ENCODE assay signal across 19 cellular contexts in the genomic region with DNA sequence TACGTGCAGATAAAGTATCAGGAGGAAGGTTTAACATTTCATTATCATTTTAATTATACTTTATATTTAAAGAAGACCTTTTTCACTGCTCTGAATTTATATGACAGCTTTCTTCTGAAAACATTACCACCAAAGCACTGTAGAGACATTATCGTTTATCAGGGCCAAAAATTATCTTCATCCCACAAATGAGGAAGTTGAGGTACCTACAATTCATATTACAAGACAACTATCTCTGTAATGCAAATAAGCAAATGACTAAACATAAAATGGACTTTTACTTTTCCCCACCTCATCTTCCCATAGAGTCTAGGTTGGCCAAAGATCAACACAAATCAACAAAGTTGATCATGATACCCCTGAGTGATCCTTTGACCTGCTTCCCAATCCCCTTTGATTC. TPM values are rescaled to one million over a fixed set of nuclear protein-coding genes. Genes with fewer than 3 reads are reported as not detected.
DNase-seq lines count a peak whose midpoint lies in the region; ATAC-seq, FAIRE-seq and TF ChIP-seq lines count a peak whose summit lies in the region.
"Had no signal": no experiment of that assay in that cellular context is flagged by ENCODE, and none has a peak within 500 bp of the region (broad histone marks: within the 10 kb centered on the region; RNA-seq: fewer than 3 reads in every experiment).

No MANE protein-coding gene starts in this region.

- no peak overlapping the region for H3K4me2 ChIP-seq in PC-3 (ENCODE audit: low read length)

- peaks cover 55% of the 10 kb centered on the region for H3K36me3 ChIP-seq in endodermal cell (ENCODE audit: control insufficient read depth, insufficient read depth, low read length)
- H3K36me3 ChIP-seq in PC-3 (ENCODE audit: low read depth, low read length), result no peaks in the 10 kb centered on the region; the same call in 1 of the 2 replicates

- no peak overlapping the region for H3K4me3 ChIP-seq in endodermal cell (ENCODE audit: low read length)
- no peak overlapping the region for H3K4me3 ChIP-seq in PC-3 (ENCODE audit: low read length)
- H3K4me3 ChIP-seq: GM12878, GM23248 had no signal

- 77 to 100% methylated on average over 1 of the region's 2 CpGs for WGBS in endodermal cell (ENCODE audit: insufficient coverage in 1 of 2, insufficient read length in 1 of 2), 2 experiments

- H3K27me3 ChIP-seq in endodermal cell (ENCODE audit: control insufficient read depth, insufficient read depth, low read length, poor library complexity, severe bottlenecking) (no peaks in the 10 kb centered on the region), PC-3 (ENCODE audit: low read length) (no peaks in the 10 kb centered on the region)

- TF ChIP-seq CTCF in endodermal cell (conservative IDR thresholded peaks at IDR 0.05), result no peak
- TF ChIP-seq CTCF in PC-3 (conservative IDR thresholded peaks at IDR 0.05; ENCODE audit: low read depth, low read length), result no peak

- intact Hi-C loops in PC-3 (cut with micrococcal nuclease) (no loop called here), cardiac septum (cut with DNase I) (no loop called here)

- no peak overlapping the region for H3K27ac ChIP-seq in endodermal cell (ENCODE audit: low read depth, low read length)
- H3K27ac ChIP-seq in PC-3 (ENCODE audit: low read length), result no peak overlapping the region
- H3K27ac ChIP-seq: GM23248 had no signal

- H3K9ac ChIP-seq in endodermal cell (ENCODE audit: extremely low read depth, low read length, poor library complexity, severe bottlenecking) (no peak overlapping the region), PC-3 (ENCODE audit: low read length) (no peak overlapping the region)
- H3K9ac ChIP-seq: GM23248 had no signal

- FAIRE-seq in GM12891 (lab: Jason Lieb, UNC), result peak; percentile 40
- FAIRE-seq: GM12878 had no signal

- H3K27me3 Mint-ChIP-seq in endodermal cell (ENCODE audit: insufficient read depth), result no peaks in the 10 kb centered on the region
- H3K27me3 Mint-ChIP-seq: CD4-positive, alpha-beta T cell had no signal

- no TSS peak for BruUV-seq in PC-3 (replicated peaks; lab: Mats Ljungman, UMichigan)

- H3K4me1 ChIP-seq in endodermal cell (ENCODE audit: control insufficient read depth, insufficient read depth, low read length), result no peaks in the 10 kb centered on the region
- H3K4me1 ChIP-seq in PC-3 (ENCODE audit: insufficient read depth, low read length), result no peaks in the 10 kb centered on the region

- H3K4me3 Mint-ChIP-seq in endodermal cell, result no peak overlapping the region
- H3K4me3 Mint-ChIP-seq: CD4-positive, alpha-beta T cell; H9 had no signal

- POLR2A ChIA-PET in PC-3 (lab: Charles Lee; ENCODE audit: unreplicated experiment), result no interaction called here

- H4K20me1 ChIP-seq in PC-3 (ENCODE audit: low read length), result no peaks in the 10 kb centered on the region

- DNase-seq in GM12891 (ENCODE audit: insufficient read length, low spot score) (no peak), OCI-M1 (lab: John Stamatoyannopoulos, UW) (peak; percentile 49), endodermal cell (no peak), PC-3 (no peak), dedifferentiated amniotic fluid mesenchymal stem cell (ENCODE audit: extremely low spot score) (no peak), cardiac septum (ENCODE audit: low spot score) (no peak)
- DNase-seq: AML-193; C1 segment of cervical spinal cord; Calu3; CD4-positive, alpha-beta T cell; DMS79; GM23248; H9; IMR-90; KBM-7 had no signal

- no peak overlapping the region for H2AFZ ChIP-seq in PC-3 (ENCODE audit: low read length)
- H2AFZ ChIP-seq: GM23248 had no signal

- H3K27ac Mint-ChIP-seq in endodermal cell, result peak overlapping the region; percentile 27
- H3K27ac Mint-ChIP-seq: CD4-positive, alpha-beta T cell had no signal

- no peaks in the 10 kb centered on the region for H3F3A ChIP-seq in PC-3 (ENCODE audit: low read length, unreplicated experiment)

- CTCF ChIA-PET in PC-3 (lab: Charles Lee), result no interaction called here

- ATAC-seq in GM18868 (IDR thresholded peaks at IDR 0.05; ENCODE audit: unreplicated experiment) (peak; percentile 47), PC-3 (no peak), GM18858 (IDR thresholded peaks at IDR 0.05; ENCODE audit: unreplicated experiment) (no peak)
- ATAC-seq: GM12878 had no signal

- no peaks in the 10 kb centered on the region for H3K4me1 Mint-ChIP-seq in endodermal cell
- H3K4me1 Mint-ChIP-seq: H9 had no signal

- H3K9me3 ChIP-seq in endodermal cell (ENCODE audit: control insufficient read depth, low read length) (no peaks in the 10 kb centered on the region), PC-3 (ENCODE audit: low read length) (no peaks in the 10 kb centered on the region)

- no peaks in the 10 kb centered on the region for H3K9me3 Mint-ChIP-seq in endodermal cell
- H3K9me3 Mint-ChIP-seq: CD4-positive, alpha-beta T cell; H9 had no signal

- H3K79me2 ChIP-seq in PC-3 (ENCODE audit: low read length), result no peaks in the 10 kb centered on the region

- peaks cover 17% of the 10 kb centered on the region for H3K36me3 Mint-ChIP-seq in endodermal cell (ENCODE audit: low read depth)

- H3K9me2 ChIP-seq in PC-3 (replicated peaks; ENCODE audit: low read length), result no peaks in the 10 kb centered on the region

- TF ChIP-seq POLR2A in GM12891 (IDR thresholded peaks at IDR 0.05; ENCODE audit: low read depth, low read length), result no peak

TF ChIP-seq in GM12891, 5 proteins besides CTCF, POLR2A, EP300 and RAD21:
- no peak for TF ChIP-seq POLR2AphosphoS5 (IDR thresholded peaks at IDR 0.05; ENCODE audit: low read depth, low read length)
- TF ChIP-seq TAF1 (IDR thresholded peaks at IDR 0.05; ENCODE audit: low read depth, low read length), result no peak
- no peak for TF ChIP-seq SPI1 (IDR thresholded peaks at IDR 0.05; ENCODE audit: low read depth, low read length)
- no peak for TF ChIP-seq POU2F2 (IDR thresholded peaks at IDR 0.05; ENCODE audit: low read depth, low read length)
- TF ChIP-seq PAX5 (IDR thresholded peaks at IDR 0.05; ENCODE audit: insufficient read depth, low read length, severe bottlenecking), result no peak

RNA-seq across cellular contexts. Expression of gene SMAD9, which starts 30.9 kb away (rescaled TPM):
- 0.05 TPM for polyA plus RNA-seq in GM12891 (2012; ENCODE audit: low read depth, missing spikeins)
- total RNA-seq in endodermal cell, result 10 to 100 TPM in 1 of 2 donors, 1 to 10 TPM in 1; 9.0 to 13.3 TPM
- 7.4 TPM for polyA plus RNA-seq in endodermal cell (2013, experiment 1 of 2)
- 8.0 TPM for polyA plus RNA-seq in endodermal cell (2013, experiment 2 of 2)
- 0.75 and 0.87 TPM in 2 replicates for total RNA-seq in PC-3 (2014; rRNA removed)
- total RNA-seq in cardiac septum, result 11.5 TPM
- total RNA-seq: CD4-positive, alpha-beta T cell; GM12878; HT-29 had no signal

RNA-seq across cellular contexts. Expression of gene ALG5, which starts 48.2 kb away (rescaled TPM):
- polyA plus RNA-seq in GM12891 (2012; ENCODE audit: low read depth, missing spikeins), result 27.4 TPM
- total RNA-seq in endodermal cell (10 to 100 TPM; 21.8 to 21.9 TPM), PC-3 (2014; rRNA removed) (17.9 and 19.7 TPM in 2 replicates), cardiac septum (11.4 TPM)
- 42.9 TPM for polyA plus RNA-seq in endodermal cell (2013, experiment 1 of 2)
- polyA plus RNA-seq in endodermal cell (2013, experiment 2 of 2), result 44.2 TPM

RNA-seq across cellular contexts. Expression of gene EXOSC8, which starts 49.7 kb away (rescaled TPM):
- 55.7 TPM for polyA plus RNA-seq in GM12891 (2012; ENCODE audit: low read depth, missing spikeins)
- total RNA-seq in endodermal cell (10 to 100 TPM; 68.6 to 83.5 TPM), PC-3 (2014; rRNA removed) (29.9 and 43.6 TPM in 2 replicates), cardiac septum (20.3 TPM)
- polyA plus RNA-seq in endodermal cell (2013, experiment 1 of 2), result 119 TPM
- polyA plus RNA-seq in endodermal cell (2013, experiment 2 of 2), result 107 TPM
